Comparison of ENCODE assay signal across 18 cellular contexts in the genomic region with DNA sequence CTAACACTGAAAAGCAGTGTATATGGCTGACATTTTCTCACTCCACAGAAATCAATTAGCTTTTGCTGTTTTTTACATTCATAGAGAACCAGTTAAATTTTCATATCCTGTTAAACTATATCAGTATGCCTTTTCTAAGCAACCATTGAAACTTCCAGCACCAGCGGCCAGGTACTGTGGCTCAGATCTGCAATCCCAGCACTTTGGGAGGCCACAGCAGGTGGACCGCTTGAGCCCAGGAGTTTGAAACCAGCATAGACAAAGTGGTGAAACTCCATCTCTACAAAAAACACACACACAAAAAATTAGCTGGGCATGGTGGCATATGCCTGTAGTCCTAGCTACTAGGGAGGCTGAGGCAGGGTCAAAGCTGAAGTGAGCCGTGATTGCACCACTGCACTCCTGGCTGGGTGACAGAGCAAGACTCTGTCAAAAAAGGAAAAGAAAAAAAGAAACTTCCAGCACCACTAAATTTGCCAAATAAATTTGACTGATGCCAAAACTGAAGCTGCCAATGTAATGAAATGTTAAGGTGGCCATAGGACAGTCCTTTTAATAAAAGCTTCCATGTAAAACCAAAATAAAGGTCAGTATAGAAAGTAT. TPM values are rescaled to one million over a fixed set of nuclear protein-coding genes. Genes with fewer than 3 reads are reported as not detected.
DNase-seq lines count a peak whose midpoint lies in the region; ATAC-seq and TF ChIP-seq lines count a peak whose summit lies in the region.
"Had no signal": no experiment of that assay in that cellular context is flagged by ENCODE, and none has a peak within 500 bp of the region (broad histone marks: within the 10 kb centered on the region; RNA-seq: fewer than 3 reads in every experiment).

No MANE protein-coding gene starts in this region.

- WGBS in stomach, 5 donors = 82 to 87% (median 82%) methylated on average over 3 of the region's 3 CpGs

- ATAC-seq in activated T-cell treated with anti-CD3 and anti-CD28 coated beads, Interleukin-2, amount 50 U/mL, for 72 hours (replicated peaks in 1 of 2) = no peak
- ATAC-seq in foreskin keratinocyte = no peak
- ATAC-seq in GM21381 (IDR thresholded peaks at IDR 0.05; ENCODE audit: unreplicated experiment) = no peak
- ATAC-seq in HG02884 (IDR thresholded peaks at IDR 0.05; ENCODE audit: unreplicated experiment) = no peak
- ATAC-seq: activated CD4-positive, alpha-beta T cell treated with anti-CD3 and anti-CD28 coated beads for 36 hours had no signal

- peak overlapping the region; percentile 96 for H3K4me2 ChIP-seq in Loucy (ENCODE audit: low read depth, low read length, poor library complexity, severe bottlenecking)

- H3K27ac Mint-ChIP-seq in activated T-cell treated with anti-CD3 and anti-CD28 coated beads, Interleukin-2, amount 50 U/mL, for 72 hours = peak overlapping the region; percentile 39
- H3K27ac Mint-ChIP-seq: activated CD4-positive, alpha-beta T cell treated with anti-CD3 and anti-CD28 coated beads for 36 hours; activated T-helper 1 cell treated with anti-CD3 and anti-CD28 coated beads, Interleukin-12 subunit alpha, Interleukin-12 subunit beta, Interleukin-2, Interleukin-4 antibody, amounts not matched to agents 30 ng/mL and 10 ng/mL and 1 ng/mL, durations not matched to agents 14 hours and 24 hours and 36 hours had no signal

- peaks cover 2 to 13% of the 10 kb centered on the region in 2 donors for H3K36me3 Mint-ChIP-seq in activated T-cell treated with anti-CD3 and anti-CD28 coated beads, Interleukin-2, amount 50 U/mL, for 72 hours (ENCODE audit: insufficient read depth in 2 of 2)

- peaks cover 26% of the 10 kb centered on the region for H3K79me2 ChIP-seq in Loucy (ENCODE audit: insufficient read depth, low read length)

- no peak for DNase-seq in activated T-cell treated with anti-CD3 and anti-CD28 coated beads, Interleukin-2, amount 50 U/mL, for 72 hours
- DNase-seq in activated T-cell treated with anti-CD3 and anti-CD28 coated beads, Interleukin-2, amount 50 U/mL, for 48 hours = no peak
- no peak for DNase-seq in foreskin keratinocyte
- DNase-seq in stomach = no peak
- no peak for DNase-seq in NCI-H2081 (lab: John Stamatoyannopoulos, UW)
- DNase-seq: activated CD4-positive, alpha-beta T cell treated with anti-CD3 and anti-CD28 coated beads for 36 hours; anterior cingulate cortex; islet precursor cell; NCI-H1092; SHP77; small intestine; T-helper 9 cell had no signal

- intact Hi-C loops in stomach (cut with DNase I; ENCODE audit: low total_unique reads) = no loop called here

- no peaks in the 10 kb centered on the region for H3K9me2 ChIP-seq in Loucy (replicated peaks; ENCODE audit: low read depth, low read length)

- H3K9me3 ChIP-seq in Loucy (ENCODE audit: insufficient read depth, low read depth, low read length) (no peaks in the 10 kb centered on the region), stomach (no peaks in the 10 kb centered on the region)
- H3K9me3 ChIP-seq: HAP-1 had no signal

- H3K9ac ChIP-seq in Loucy (ENCODE audit: low read depth, low read length, poor library complexity, severe bottlenecking) = no peak overlapping the region

- H2AFZ ChIP-seq in Loucy (ENCODE audit: low read length) = no peak overlapping the region

- H4K20me1 ChIP-seq in Loucy (ENCODE audit: insufficient read depth, low read length, poor library complexity, severe bottlenecking) = peaks cover 26% of the 10 kb centered on the region

- no peak for TF ChIP-seq EP300 in stomach (IDR thresholded peaks at IDR 0.05)

- H3K4me1 ChIP-seq in Loucy (ENCODE audit: insufficient read depth, low read length, poor library complexity, severe bottlenecking) = peaks cover 30% of the 10 kb centered on the region
- peaks cover 14% of the 10 kb centered on the region for H3K4me1 ChIP-seq in foreskin keratinocyte
- peaks cover 30 to 46% (median 37%) of the 10 kb centered on the region in 4 donors for H3K4me1 ChIP-seq in stomach

- H3K27me3 ChIP-seq in Loucy (ENCODE audit: insufficient read depth, low read length, poor library complexity, severe bottlenecking) (no peaks in the 10 kb centered on the region), foreskin keratinocyte (no peaks in the 10 kb centered on the region), stomach (no peaks in the 10 kb centered on the region)

- no peak for TF ChIP-seq CTCF in Loucy (conservative IDR thresholded peaks at IDR 0.05; ENCODE audit: low read length)
- no peak for TF ChIP-seq CTCF in foreskin keratinocyte (conservative IDR thresholded peaks at IDR 0.05)
- no peak for TF ChIP-seq CTCF in stomach (IDR thresholded peaks at IDR 0.05)

- peak overlapping the region in 1 of 2 donors; percentile 55 for H3K4me3 Mint-ChIP-seq in activated T-cell treated with anti-CD3 and anti-CD28 coated beads, Interleukin-2, amount 50 U/mL, for 72 hours
- H3K4me3 Mint-ChIP-seq: activated CD4-positive, alpha-beta T cell treated with anti-CD3 and anti-CD28 coated beads for 36 hours; activated T-helper 1 cell treated with anti-CD3 and anti-CD28 coated beads, Interleukin-12 subunit alpha, Interleukin-12 subunit beta, Interleukin-2, Interleukin-4 antibody, amounts not matched to agents 30 ng/mL and 10 ng/mL and 1 ng/mL, durations not matched to agents 14 hours and 24 hours and 36 hours had no signal

- H3K9me3 Mint-ChIP-seq in activated T-cell treated with anti-CD3 and anti-CD28 coated beads, Interleukin-2, amount 50 U/mL, for 72 hours = no peaks in the 10 kb centered on the region
- H3K9me3 Mint-ChIP-seq: activated T-helper 1 cell treated with anti-CD3 and anti-CD28 coated beads, Interleukin-12 subunit alpha, Interleukin-12 subunit beta, Interleukin-2, Interleukin-4 antibody, amounts not matched to agents 30 ng/mL and 10 ng/mL and 1 ng/mL, durations not matched to agents 14 hours and 24 hours and 36 hours had no signal

- no peaks in the 10 kb centered on the region for H3K27me3 Mint-ChIP-seq in activated T-cell treated with anti-CD3 and anti-CD28 coated beads, Interleukin-2, amount 50 U/mL, for 72 hours (ENCODE audit: low read depth)
- H3K27me3 Mint-ChIP-seq: activated CD4-positive, alpha-beta T cell treated with anti-CD3 and anti-CD28 coated beads for 36 hours had no signal

- H3K4me3 ChIP-seq in Loucy (ENCODE audit: low read length, poor library complexity, severe bottlenecking) (no peak overlapping the region), stomach (no peak overlapping the region)
- H3K4me3 ChIP-seq: HAP-1 had no signal

- no peak for TF ChIP-seq POLR2A in stomach (IDR thresholded peaks at IDR 0.05)

- H3F3A ChIP-seq in Loucy (ENCODE audit: low read depth) = peaks cover 3% of the 10 kb centered on the region; the same call in 1 of the 2 replicates

- peaks cover 46% of the 10 kb centered on the region for H3K4me1 Mint-ChIP-seq in activated T-cell treated with anti-CD3 and anti-CD28 coated beads, Interleukin-2, amount 50 U/mL, for 72 hours (ENCODE audit: low read depth)

- H3K36me3 ChIP-seq in Loucy (ENCODE audit: insufficient read depth, low read length) (peaks cover 22% of the 10 kb centered on the region; the same call in 1 of the 2 replicates), stomach (peaks cover 26 to 46% (median 43%) of the 10 kb centered on the region in 4 donors)

- H3K27ac ChIP-seq in foreskin keratinocyte (peak overlapping the region; percentile 22), stomach (peak overlapping the region in 3 of 5 donors; percentile 1 to 33 (median 22))

RNA-seq across cellular contexts. Expression of a gene that starts 3.4 kb away (rescaled TPM):
- 1 to 10 TPM; 3.7 to 4.7 TPM for total RNA-seq in activated T-cell treated with anti-CD3 and anti-CD28 coated beads, Interleukin-2, amount 50 U/mL, for 72 hours
- total RNA-seq in foreskin keratinocyte (2.3 and 2.4 TPM in 2 replicates), stomach (10 to 100 TPM in 1 of 5 donors, 1 to 10 TPM in 4; 2.3 to 35.6 (median 7.2) TPM)
- polyA plus RNA-seq in foreskin keratinocyte (1.7 and 2.0 TPM in 2 replicates), stomach (1 to 10 TPM; 2.1 to 6.5 (median 3.1) TPM)

RNA-seq across cellular contexts. Expression of a gene that starts 29.4 kb away (rescaled TPM):
- total RNA-seq in activated T-cell treated with anti-CD3 and anti-CD28 coated beads, Interleukin-2, amount 50 U/mL, for 72 hours = 10 to 100 TPM in 1 of 2 donors, 1 to 10 TPM in 1; 6.4 to 10.3 TPM
- 0.17 and 0.18 TPM in 2 replicates for total RNA-seq in foreskin keratinocyte
- 0.24 and 0.30 TPM in 2 replicates for polyA plus RNA-seq in foreskin keratinocyte
- 10 to 100 TPM; 30.3 to 90.4 (median 52.5) TPM for total RNA-seq in stomach
- 10 to 100 TPM; 33.0 to 94.1 (median 66.6) TPM for polyA plus RNA-seq in stomach

RNA-seq across cellular contexts. Expression of a gene that starts 58.8 kb away (rescaled TPM):
- not detected for total RNA-seq in activated T-cell treated with anti-CD3 and anti-CD28 coated beads, Interleukin-2, amount 50 U/mL, for 72 hours
- total RNA-seq in foreskin keratinocyte (not detected in 2 replicates), stomach (not detected)
- polyA plus RNA-seq in foreskin keratinocyte (not detected in 2 replicates), stomach (under 1 TPM; 0.19 to 0.61 (median 0.25) TPM)
- total RNA-seq: activated CD4-positive, alpha-beta T cell treated with anti-CD3 and anti-CD28 coated beads for 36 hours; activated T-helper 1 cell treated with anti-CD3 and anti-CD28 coated beads, Interleukin-12 subunit alpha, Interleukin-12 subunit beta, Interleukin-2, Interleukin-4 antibody, amounts not matched to agents 30 ng/mL and 10 ng/mL and 1 ng/mL, durations not matched to agents 14 hours and 24 hours and 36 hours had no signal
- polyA plus RNA-seq: AG04450 had no signal
